Comparison of ENCODE assay signal across 9 cellular contexts in genomic region chr6:142884214-142885035, GRCh38.
DNase-seq lines count a peak whose midpoint lies in the region; ATAC-seq and TF ChIP-seq lines count a peak whose summit lies in the region.
"Had no signal": no experiment of that assay in that cellular context is flagged by ENCODE, and none has a peak within 500 bp of the region (broad histone marks: within the 10 kb centered on the region; RNA-seq: fewer than 3 reads in every experiment).

No MANE protein-coding gene starts in this region.

- POLR2A ChIA-PET in AG04450 (lab: Yijun Ruan, JAX): no interaction called here

- H3K27me3 ChIP-seq in AG04450 (ENCODE audit: control insufficient read depth, insufficient read depth, low read length): no peaks in the 10 kb centered on the region
- no peaks in the 10 kb centered on the region for H3K27me3 ChIP-seq in HUES6 (ENCODE audit: control insufficient read depth, insufficient read depth, low read length)

- peak overlapping the region; percentile 69 to 97 (median 93) for H3K4me3 Mint-ChIP-seq in naive B cell

- no peaks in the 10 kb centered on the region for H3K27me3 Mint-ChIP-seq in naive B cell

- H3K4me3 ChIP-seq in AG04450 (ENCODE audit: low read depth, low read length) (peak overlapping the region; percentile 49), HUES6 (ENCODE audit: low read depth, low read length) (peak overlapping the region; percentile 30)

- no peak for TF ChIP-seq CTCF in AG04450 (IDR thresholded peaks at IDR 0.05; ENCODE audit: low read depth, low read length)

- H3K9ac ChIP-seq in HUES6 (ENCODE audit: low read length): peak overlapping the region; percentile 7

- CTCF ChIA-PET in AG04450 (lab: Charles Lee): interaction anchor here (1.0 to 2.3 kb wide), 4 partner anchors 11 to 411 kb away, joined by 3 to 7 read pairs (median 4); no protein-coding TSS in a partner anchor

- H3K4me1 Mint-ChIP-seq in naive B cell: peaks cover 54 to 81% (median 77%) of the 10 kb centered on the region in 3 donors

- peak overlapping the region; percentile 83 for H3K27ac ChIP-seq in AG04450 (ENCODE audit: low read depth, low read length)
- H3K27ac ChIP-seq in HUES6 (ENCODE audit: low read depth, low read length): peak overlapping the region; percentile 11; the same call in 1 of the 2 replicates
- peak overlapping the region; percentile 32 for H3K27ac ChIP-seq in caudate nucleus (ENCODE audit: low read depth, low read length)

- peaks cover 0 to 5% (median 0%) of the 10 kb centered on the region in 7 donors for H3K9me3 Mint-ChIP-seq in naive B cell

- H3K27ac Mint-ChIP-seq in naive B cell: peak overlapping the region; percentile 94 to 100 (median 100)

- H3K36me3 ChIP-seq in HUES6 (ENCODE audit: control insufficient read depth, insufficient read depth, low read length): no peaks in the 10 kb centered on the region

- ATAC-seq in naive B cell (ENCODE audit: low read depth in 2 of 2) (no peak), GM19023 (IDR thresholded peaks at IDR 0.05; ENCODE audit: unreplicated experiment) (no peak)

- H3K36me3 Mint-ChIP-seq in naive B cell: peaks cover 6 to 13% of the 10 kb centered on the region in 2 donors

- peaks cover 35% of the 10 kb centered on the region for H3K4me1 ChIP-seq in HUES6 (ENCODE audit: control insufficient read depth, insufficient read depth, low read length)

- DNase-seq in AG04450 (ENCODE audit: low read depth, low spot score) (no peak), caudate nucleus (lab: John Stamatoyannopoulos, UW) (no peak), naive B cell (no peak), DMS53 treated with DMSO at 0.1 percent for 48 hours (lab: John Stamatoyannopoulos, UW; ENCODE audit: unreplicated experiment) (no peak), DMS79 treated with DMSO at 0.1 percent for 48 hours (lab: John Stamatoyannopoulos, UW) (no peak)
- DNase-seq in stimulated activated CD4-positive, alpha-beta T cell treated with anti-CD3 and anti-CD28 coated beads, Interleukin-1b, Interleukin-23, amount 100 ng/mL, for 48 hours: no peak
- DNase-seq: cortex of kidney had no signal

- H3K9me3 ChIP-seq in AG04450 (ENCODE audit: control insufficient read depth, insufficient read depth, low read length): no peaks in the 10 kb centered on the region
- H3K9me3 ChIP-seq in HUES6 (ENCODE audit: control insufficient read depth, insufficient read depth, low read depth, low read length): no peaks in the 10 kb centered on the region

Comparison
In these comparisons a context has a peak if more than half of its experiments do, and no peak if none do; other contexts are left out.
1. H3K27ac ChIP-seq: peak in every context shown above with its lines; median percentile 83 in AG04450; 32 in caudate nucleus; 11 in HUES6.